Comparison of ENCODE assay signal across 15 cellular contexts in genomic region chr2:99706734-99707133, GRCh38.
DNase-seq lines count a peak whose midpoint lies in the region; ATAC-seq and TF ChIP-seq lines count a peak whose summit lies in the region.
"Had no signal": no experiment of that assay in that cellular context is flagged by ENCODE, and none has a peak within 500 bp of the region (broad histone marks: within the 10 kb centered on the region; RNA-seq: fewer than 3 reads in every experiment).

No MANE protein-coding gene starts in this region.

- H3K9me3 ChIP-seq in endodermal cell (ENCODE audit: control insufficient read depth, low read length) (no peaks in the 10 kb centered on the region), tibial artery (no peaks in the 10 kb centered on the region)
- H3K9me3 ChIP-seq: SK-N-SH, spleen had no signal

- 79 to 85% methylated on average over 2 to 4 of the region's 4 CpGs for WGBS in endodermal cell (ENCODE audit: insufficient coverage in 1 of 2, insufficient read length in 1 of 2), 2 experiments

- H3K4me3 ChIP-seq in endodermal cell (ENCODE audit: low read length) (no peak overlapping the region), tibial artery (peak overlapping the region in 1 of 2 donors; percentile 25)
- H3K4me3 ChIP-seq: spleen had no signal

- H3K36me3 ChIP-seq in endodermal cell (ENCODE audit: control insufficient read depth, insufficient read depth, low read length), result no peaks in the 10 kb centered on the region
- H3K36me3 ChIP-seq in tibial artery, result no peaks in the 10 kb centered on the region

- no peak overlapping the region for H3K27ac Mint-ChIP-seq in endodermal cell
- peak overlapping the region; percentile 85 to 93 (median 87) for H3K27ac Mint-ChIP-seq in nephron
- H3K27ac Mint-ChIP-seq: activated T-cell treated with anti-CD3 and anti-CD28 coated beads, Interleukin-2, amount 50 U/mL, for 24 hours; stimulated activated naive CD8-positive, alpha-beta T cell treated with anti-CD3 and anti-CD28 coated beads, Interleukin-15, amount 100 ng/mL, for 72 hours had no signal

- H3K4me1 ChIP-seq in endodermal cell (ENCODE audit: control insufficient read depth, insufficient read depth, low read length), result no peaks in the 10 kb centered on the region
- H3K4me1 ChIP-seq in tibial artery, result peaks cover 0 to 76% (median 34%) of the 10 kb centered on the region in 4 donors

- H3K27me3 ChIP-seq in endodermal cell (ENCODE audit: control insufficient read depth, insufficient read depth, low read length, poor library complexity, severe bottlenecking) (no peaks in the 10 kb centered on the region), tibial artery (no peaks in the 10 kb centered on the region)
- H3K27me3 ChIP-seq: spleen had no signal

- H3K27ac ChIP-seq in endodermal cell (ENCODE audit: low read depth, low read length) (peak overlapping the region; percentile 95), tibial artery (peak overlapping the region; percentile 48 to 54)

- no peaks in the 10 kb centered on the region for H3K27me3 Mint-ChIP-seq in endodermal cell (ENCODE audit: insufficient read depth)
- H3K27me3 Mint-ChIP-seq in nephron (ENCODE audit: low read depth), result no peaks in the 10 kb centered on the region
- H3K27me3 Mint-ChIP-seq: activated T-cell treated with anti-CD3 and anti-CD28 coated beads, Interleukin-2, amount 50 U/mL, for 24 hours had no signal

- ATAC-seq in GM18511 (IDR thresholded peaks at IDR 0.05; ENCODE audit: unreplicated experiment), result no peak
- ATAC-seq in GM21529 (IDR thresholded peaks at IDR 0.05; ENCODE audit: unreplicated experiment), result no peak
- ATAC-seq: stimulated activated naive CD8-positive, alpha-beta T cell treated with anti-CD3 and anti-CD28 coated beads, Interleukin-15, amount 100 ng/mL, for 72 hours had no signal

- intact Hi-C loops in tibial artery (cut with DNase I; ENCODE audit: low total_unique reads), result no loop called here

- no peak overlapping the region for H3K9ac ChIP-seq in endodermal cell (ENCODE audit: extremely low read depth, low read length, poor library complexity, severe bottlenecking)
- H3K9ac ChIP-seq: SK-N-SH had no signal

- H3K4me3 Mint-ChIP-seq in endodermal cell, result no peak overlapping the region
- peak overlapping the region in 2 of 3 experiments; percentile 36 to 63 for H3K4me3 Mint-ChIP-seq in nephron
- H3K4me3 Mint-ChIP-seq: activated T-cell treated with anti-CD3 and anti-CD28 coated beads, Interleukin-2, amount 50 U/mL, for 24 hours; stimulated activated naive CD8-positive, alpha-beta T cell treated with anti-CD3 and anti-CD28 coated beads, Interleukin-15, amount 100 ng/mL, for 72 hours had no signal

- peak; percentile 47 for DNase-seq in NAMALWA (ENCODE audit: low spot score)
- no peak for DNase-seq in endodermal cell
- DNase-seq in tibial artery, result no peak
- DNase-seq in HuH-7 (ENCODE audit: low spot score), result no peak
- DNase-seq: activated CD4-positive, alpha-beta T cell treated with anti-CD3 and anti-CD28 coated beads, Interleukin-2, amount 50 U/mL, for 4 hours; activated T-cell treated with anti-CD3 and anti-CD28 coated beads, Interleukin-2, amount 50 U/mL, for 24 hours; NCI-H1694 treated with DMSO at 0.1 percent for 48 hours; NCI-H446 treated with DMSO at 0.1 percent for 48 hours; OCI-M1; SK-N-SH; spleen; stimulated activated naive CD8-positive, alpha-beta T cell treated with anti-CD3 and anti-CD28 coated beads, Interleukin-15, amount 100 ng/mL, for 72 hours had no signal

- H3K4me1 Mint-ChIP-seq in endodermal cell (no peaks in the 10 kb centered on the region), nephron (peaks cover 62% of the 10 kb centered on the region)
- H3K4me1 Mint-ChIP-seq: stimulated activated naive CD8-positive, alpha-beta T cell treated with anti-CD3 and anti-CD28 coated beads, Interleukin-15, amount 100 ng/mL, for 72 hours had no signal

- TF ChIP-seq CTCF in endodermal cell (conservative IDR thresholded peaks at IDR 0.05), result no peak
- TF ChIP-seq CTCF in nephron (IDR thresholded peaks at IDR 0.05; ENCODE audit: unreplicated experiment in 3 of 3), result no peak
- no peak for TF ChIP-seq CTCF in tibial artery (IDR thresholded peaks at IDR 0.05)

- H3K36me3 Mint-ChIP-seq in endodermal cell (ENCODE audit: low read depth) (no peaks in the 10 kb centered on the region), nephron (ENCODE audit: low read depth) (peaks cover 20% of the 10 kb centered on the region)

- no peaks in the 10 kb centered on the region for H3K9me3 Mint-ChIP-seq in endodermal cell
- no peaks in the 10 kb centered on the region for H3K9me3 Mint-ChIP-seq in nephron
- H3K9me3 Mint-ChIP-seq: activated T-cell treated with anti-CD3 and anti-CD28 coated beads, Interleukin-2, amount 50 U/mL, for 24 hours; stimulated activated naive CD8-positive, alpha-beta T cell treated with anti-CD3 and anti-CD28 coated beads, Interleukin-15, amount 100 ng/mL, for 72 hours had no signal
